In genomic region chr16:2673066-2673999, GRCh38 we compare ENCODE assay signal across 8 cellular contexts. TPM values are rescaled to one million over a fixed set of nuclear protein-coding genes. Genes with fewer than 3 reads are reported as not detected.
DNase-seq lines count a peak whose midpoint lies in the region; ATAC-seq, FAIRE-seq and TF ChIP-seq lines count a peak whose summit lies in the region.

No MANE protein-coding gene starts in this region.

- H3K27me3 Mint-ChIP-seq in activated naive CD8-positive, alpha-beta T cell = no peaks in the 10 kb centered on the region

- intact Hi-C loops in head of caudate nucleus (cut with DNase I) (no loop called here), pancreas (cut with DNase I) (no loop called here), thyroid gland (cut with DNase I) (no loop called here)

- peaks cover 31% of the 10 kb centered on the region for H3K4me1 Mint-ChIP-seq in activated naive CD8-positive, alpha-beta T cell (ENCODE audit: low read depth)

- H3K4me3 Mint-ChIP-seq in activated naive CD8-positive, alpha-beta T cell = peak overlapping the region; percentile 85

- H3K27me3 ChIP-seq in pancreas (no peaks in the 10 kb centered on the region), thyroid gland (no peaks in the 10 kb centered on the region)

- peak; percentile 13 to 85 for TF ChIP-seq POLR2A in thyroid gland (IDR thresholded peaks at IDR 0.05)

- peak; percentile 98 for DNase-seq in GM10266 (ENCODE audit: extremely low spot score)
- DNase-seq in NCI-H1105 (lab: John Stamatoyannopoulos, UW) = peak; percentile 73
- DNase-seq in head of caudate nucleus = peak; percentile 84 to 100 (median 97)
- DNase-seq in pancreas = peak; percentile 95 to 98 (median 97)
- peak; percentile 96 for DNase-seq in thyroid gland

- WGBS in pancreas, 2 donors = 0 to 1% methylated on average over 64 to 107 of the region's 107 CpGs
- WGBS in thyroid gland, 2 donors = 1 to 2% methylated on average over 17 of the region's 107 CpGs

- peaks cover 2% of the 10 kb centered on the region for H3K36me3 Mint-ChIP-seq in activated naive CD8-positive, alpha-beta T cell

- peaks cover 0 to 6% (median 5%) of the 10 kb centered on the region in 3 donors for H3K4me1 ChIP-seq in pancreas
- peaks cover 8 to 17% of the 10 kb centered on the region in 2 donors for H3K4me1 ChIP-seq in thyroid gland

- ATAC-seq in HG02642 (IDR thresholded peaks at IDR 0.05; ENCODE audit: poor library complexity, unreplicated experiment) (peak; percentile 93), SK-N-SH treated with all-trans-retinoic acid at 6 μM for 48 hours (peak; percentile 97), pancreas (peak; percentile 96 to 98 (median 96))

- no peaks in the 10 kb centered on the region for H3K9me3 Mint-ChIP-seq in activated naive CD8-positive, alpha-beta T cell (ENCODE audit: low read depth)

- H3K4me3 ChIP-seq in pancreas (peak overlapping the region; percentile 45 to 67 (median 57)), thyroid gland (replicated peaks in 1 of 3) (peak overlapping the region; percentile 14 to 45 (median 37))

- H3K27ac ChIP-seq in pancreas (peak overlapping the region; percentile 49 to 77 (median 62)), thyroid gland (peak overlapping the region in 2 of 3 donors; percentile 19 to 45)

- peak overlapping the region; percentile 50 for H3K27ac Mint-ChIP-seq in activated naive CD8-positive, alpha-beta T cell

- H3K36me3 ChIP-seq in pancreas (peaks cover 0 to 3% (median 0%) of the 10 kb centered on the region in 3 donors), thyroid gland (peaks cover 6 to 9% of the 10 kb centered on the region in 2 donors)

- TF ChIP-seq CTCF in GM10266 (IDR thresholded peaks at IDR 0.05; ENCODE audit: control insufficient read depth, insufficient read depth, low read depth, missing control alignments) = no peak
- no peak for TF ChIP-seq CTCF in pancreas (IDR thresholded peaks at IDR 0.05)
- no peak for TF ChIP-seq CTCF in thyroid gland (IDR thresholded peaks at IDR 0.05)

- FAIRE-seq in pancreas (lab: Jason Lieb, UNC) = no peak

- H3K9me3 ChIP-seq in pancreas (no peaks in the 10 kb centered on the region), thyroid gland (no peaks in the 10 kb centered on the region)

TF ChIP-seq in SK-N-SH treated with all-trans-retinoic acid at 6 μM for 48 hours, 23 proteins besides CTCF, POLR2A, EP300 and RAD21:
- TF ChIP-seq ESRRG (CRISPR knock-in tag; IDR thresholded peaks at IDR 0.05) = peak; percentile 86
- TF ChIP-seq TOX (CRISPR knock-in tag; IDR thresholded peaks at IDR 0.05; ENCODE audit: borderline replicate concordance) = no peak
- no peak for TF ChIP-seq ZNF70 (CRISPR knock-in tag; IDR thresholded peaks at IDR 0.05)
TF ChIP-seq in SK-N-SH treated with all-trans-retinoic acid at 6 μM for 48 hours: peak in this region for 1.

RNA-seq across cellular contexts. Expression of gene KCTD5, which starts 9.0 kb away (rescaled TPM):
- total RNA-seq in pancreas (1 to 10 TPM; 4.5 to 8.9 (median 6.7) TPM), thyroid gland (10 to 100 TPM in 3 of 4 donors, 1 to 10 TPM in 1; 8.6 to 23.3 (median 15.1) TPM)
- 1 to 10 TPM; 6.3 to 7.7 TPM for polyA plus RNA-seq in pancreas

RNA-seq across cellular contexts. Expression of gene PRSS27, which starts 46.7 kb away (rescaled TPM):
- total RNA-seq in pancreas (under 1 TPM; 0.22 to 0.69 (median 0.50) TPM), thyroid gland (1 to 10 TPM in 3 of 4 donors, not detected in 1; 1.1 to 1.5 (median 1.1) TPM)
- 1 to 10 TPM; 2.0 to 2.1 TPM for polyA plus RNA-seq in pancreas

Comparison
In these comparisons a context has a peak if more than half of its experiments do, and no peak if none do; other contexts are left out.
1. Peak in every context shown above with its lines: DNase-seq, ATAC-seq, H3K4me3 ChIP-seq and H3K27ac ChIP-seq.